In genomic region chr17:57588086-57588485, GRCh38 we compare ENCODE assay signal across 16 cellular contexts.
DNase-seq lines count a peak whose midpoint lies in the region; ATAC-seq and TF ChIP-seq lines count a peak whose summit lies in the region.
"Had no signal": no experiment of that assay in that cellular context is flagged by ENCODE, and none has a peak within 500 bp of the region (broad histone marks: within the 10 kb centered on the region; RNA-seq: fewer than 3 reads in every experiment).

No MANE protein-coding gene starts in this region.

- no peak for TF ChIP-seq CTCF in WTC11 (IDR thresholded peaks at IDR 0.05)
- TF ChIP-seq CTCF in GM10266 (IDR thresholded peaks at IDR 0.05; ENCODE audit: control insufficient read depth, insufficient read depth, low read depth, missing control alignments): no peak

- H3K4me1 Mint-ChIP-seq in WTC11: peaks cover 23% of the 10 kb centered on the region
- H3K4me1 Mint-ChIP-seq in stimulated activated naive B cell treated with anti-CD40 and anti-IgM and Interleukin-4, amounts not matched to agents 10 μg/mL and 1 μg/mL and 100 μg/mL, for 72 hours: peaks cover 2 to 5% of the 10 kb centered on the region in 2 donors

- peak; percentile 84 for ATAC-seq in WTC11
- no peak for ATAC-seq in stimulated activated naive B cell treated with anti-CD40 and anti-IgM and Interleukin-4, amounts not matched to agents 10 μg/mL and 1 μg/mL and 100 μg/mL, for 72 hours (replicated peaks)
- ATAC-seq: activated T-cell treated with anti-CD3 and anti-CD28 coated beads, Interleukin-2, amount 50 U/mL, for 4 hours; naive thymus-derived CD8-positive, alpha-beta T cell had no signal

- H3K36me3 Mint-ChIP-seq in WTC11: no peaks in the 10 kb centered on the region
- peaks cover 7 to 26% of the 10 kb centered on the region in 2 donors for H3K36me3 Mint-ChIP-seq in stimulated activated naive B cell treated with anti-CD40 and anti-IgM and Interleukin-4, amounts not matched to agents 10 μg/mL and 1 μg/mL and 100 μg/mL, for 72 hours

- H3K27me3 Mint-ChIP-seq in WTC11 (ENCODE audit: low read depth): no peaks in the 10 kb centered on the region
- H3K27me3 Mint-ChIP-seq in stimulated activated naive B cell treated with anti-CD40 and anti-IgM and Interleukin-4, amounts not matched to agents 10 μg/mL and 1 μg/mL and 100 μg/mL, for 72 hours: no peaks in the 10 kb centered on the region
- H3K27me3 Mint-ChIP-seq: naive thymus-derived CD8-positive, alpha-beta T cell had no signal

- H3K27ac Mint-ChIP-seq in WTC11: no peak overlapping the region
- H3K27ac Mint-ChIP-seq in stimulated activated naive B cell treated with anti-CD40 and anti-IgM and Interleukin-4, amounts not matched to agents 10 μg/mL and 1 μg/mL and 100 μg/mL, for 72 hours: peak overlapping the region; percentile 89

- CTCF ChIA-PET in WTC11 (lab: Charles Lee): interaction anchor here (2.6 kb wide), 1 partner anchor 10 kb away, joined by 11 read pairs; no protein-coding TSS in a partner anchor

- no peaks in the 10 kb centered on the region for H3K9me3 Mint-ChIP-seq in WTC11
- H3K9me3 Mint-ChIP-seq in stimulated activated naive B cell treated with anti-CD40 and anti-IgM and Interleukin-4, amounts not matched to agents 10 μg/mL and 1 μg/mL and 100 μg/mL, for 72 hours: no peaks in the 10 kb centered on the region
- H3K9me3 Mint-ChIP-seq: activated T-cell treated with anti-CD3 and anti-CD28 coated beads, Interleukin-2, amount 50 U/mL, for 4 hours; naive thymus-derived CD8-positive, alpha-beta T cell had no signal

- POLR2A ChIA-PET in WTC11 (lab: Charles Lee): no interaction called here

- DNase-seq in NCI-H146 (lab: John Stamatoyannopoulos, UW): peak; percentile 41
- no peak for DNase-seq in NCI-H146 treated with DMSO at 0.1 percent for 48 hours (lab: John Stamatoyannopoulos, UW; ENCODE audit: unreplicated experiment)
- no peak for DNase-seq in WTC11 (ENCODE audit: low spot score)
- peak; percentile 95 for DNase-seq in islet precursor cell
- DNase-seq in stimulated activated naive B cell treated with anti-CD40 and anti-IgM and Interleukin-4, amounts not matched to agents 10 μg/mL and 1 μg/mL and 100 μg/mL, for 72 hours: no peak
- no peak for DNase-seq in activated effector memory CD4-positive, alpha-beta T cell treated with Interleukin-2 at 50 U/mL for 16 hours
- DNase-seq in GM10266 (ENCODE audit: extremely low spot score): no peak
- no peak for DNase-seq in SIG-M5 (lab: John Stamatoyannopoulos, UW)
- DNase-seq: activated CD4-positive, alpha-beta T cell treated with anti-CD3 and anti-CD28 coated beads, Interleukin-2, amount 50 U/mL, for 48 hours; activated T-cell treated with anti-CD3 and anti-CD28 coated beads, Interleukin-2, amount 50 U/mL, for 4 hours; central memory CD4-positive, alpha-beta T cell; DMS153; effector CD4-positive, alpha-beta T cell; NCI-H1436; NCI-H446 had no signal

- H3K4me3 Mint-ChIP-seq in WTC11: no peak overlapping the region
- no peak overlapping the region for H3K4me3 Mint-ChIP-seq in stimulated activated naive B cell treated with anti-CD40 and anti-IgM and Interleukin-4, amounts not matched to agents 10 μg/mL and 1 μg/mL and 100 μg/mL, for 72 hours
- H3K4me3 Mint-ChIP-seq: activated T-cell treated with anti-CD3 and anti-CD28 coated beads, Interleukin-2, amount 50 U/mL, for 4 hours; naive thymus-derived CD8-positive, alpha-beta T cell had no signal

TF ChIP-seq in WTC11, 78 proteins besides CTCF, POLR2A, EP300 and RAD21:
- TF ChIP-seq ZNF396 (CRISPR knock-in tag; IDR thresholded peaks at IDR 0.05; ENCODE audit: borderline replicate concordance) (no peak), ZNF423 (CRISPR knock-in tag; IDR thresholded peaks at IDR 0.05) (peak; percentile 50; the same call in 1 of the 2 replicates)
TF ChIP-seq in WTC11: peak in this region for 1.

Comparison
In these comparisons a context has a peak if more than half of its experiments do, and no peak if none do; other contexts are left out.
1. DNase-seq: peak in NCI-H146 (single experiment) and islet precursor cell (single experiment); none in NCI-H146 treated with DMSO at 0.1 percent for 48 hours (single experiment), WTC11 (single experiment), stimulated activated naive B cell treated with anti-CD40 and anti-IgM and Interleukin-4, amounts not matched to agents 10 μg/mL and 1 μg/mL and 100 μg/mL, for 72 hours (single experiment), activated effector memory CD4-positive, alpha-beta T cell treated with Interleukin-2 at 50 U/mL for 16 hours (single experiment), GM10266 (single experiment) and SIG-M5 (single experiment).